Comparison of ENCODE assay signal across 14 cellular contexts in genomic region chr6:170405311-170405975, GRCh38.
DNase-seq lines count a peak whose midpoint lies in the region; ATAC-seq and TF ChIP-seq lines count a peak whose summit lies in the region.
"Had no signal": no experiment of that assay in that cellular context is flagged by ENCODE, and none has a peak within 500 bp of the region (broad histone marks: within the 10 kb centered on the region; RNA-seq: fewer than 3 reads in every experiment).

No MANE protein-coding gene starts in this region.

- no peaks in the 10 kb centered on the region for H3K9me3 ChIP-seq in CD4-positive, CD25-positive, alpha-beta regulatory T cell (ENCODE audit: control insufficient read depth in 2 of 2, low read length in 2 of 2)
- no peaks in the 10 kb centered on the region for H3K9me3 ChIP-seq in MG63
- no peaks in the 10 kb centered on the region for H3K9me3 ChIP-seq in transverse colon
- peaks cover 0 to 5% of the 10 kb centered on the region in 2 donors for H3K9me3 ChIP-seq in ascending aorta

- H3K79me2 ChIP-seq in mesendoderm (ENCODE audit: control insufficient read depth, insufficient read depth, low read length), result no peaks in the 10 kb centered on the region

- H3K9ac ChIP-seq in mesendoderm (ENCODE audit: low read length), result no peak overlapping the region

- no peak overlapping the region for H3K56ac ChIP-seq in mesendoderm (ENCODE audit: low read length)

- H2BK5ac ChIP-seq in mesendoderm (ENCODE audit: low read length), result no peak overlapping the region

- intact Hi-C loops in transverse colon (cut with DNase I; ENCODE audit: low total_unique reads) (no loop called here), ascending aorta (cut with DNase I) (no loop called here)

- in situ Hi-C loops in transverse colon (cut with MboI; ENCODE audit: low pct_ligation_motif_present in 1 of 4, low pct_unique_long_range_greater_than_20kb in 1 of 4, low sequenced_read_pairs in 3 of 4), result no loop called here

- no peak overlapping the region for H3K4me3 Mint-ChIP-seq in CD4-positive, CD25-positive, alpha-beta regulatory T cell
- H3K4me3 Mint-ChIP-seq in central memory CD8-positive, alpha-beta T cell, result no peak overlapping the region
- H3K4me3 Mint-ChIP-seq: activated CD8-positive, alpha-beta T cell treated with anti-CD3 and anti-CD28 coated beads for 36 hours had no signal

- H3K9me3 Mint-ChIP-seq in CD4-positive, CD25-positive, alpha-beta regulatory T cell, result peaks cover 0 to 2% (median 0%) of the 10 kb centered on the region in 7 donors
- H3K9me3 Mint-ChIP-seq in central memory CD8-positive, alpha-beta T cell, result no peaks in the 10 kb centered on the region

- H3K23ac ChIP-seq in mesendoderm (ENCODE audit: low read length), result no peak overlapping the region

- no peak overlapping the region for H4K8ac ChIP-seq in mesendoderm (ENCODE audit: low read depth, low read length)

- H3K4me1 Mint-ChIP-seq in CD4-positive, CD25-positive, alpha-beta regulatory T cell, result peaks cover 0 to 2% (median 0%) of the 10 kb centered on the region in 4 donors
- H3K4me1 Mint-ChIP-seq in central memory CD8-positive, alpha-beta T cell, result no peaks in the 10 kb centered on the region

- no peak for DNase-seq in CD4-positive, CD25-positive, alpha-beta regulatory T cell
- DNase-seq in MG63 (peak; percentile 40), mesendoderm (peak; percentile 42), transverse colon (no peak), ascending aorta (ENCODE audit: low spot score in 2 of 2) (no peak)
- DNase-seq in central memory CD8-positive, alpha-beta T cell (ENCODE audit: low spot score in 2 of 2), result no peak
- DNase-seq: activated CD8-positive, alpha-beta T cell treated with anti-CD3 and anti-CD28 coated beads for 36 hours; Calu3; NCI-H2107; SIG-M5 had no signal

- WGBS in mesendoderm (ENCODE audit: extremely low coverage, insufficient coverage, low lambda C conversion rate), result no CpG with 5 or more reads among the region's 8 CpGs
- 76 to 93% methylated on average over 6 to 8 of the region's 8 CpGs for whole genome bisulfite sequencing in transverse colon (ENCODE audit: low coverage in 1 of 2), 2 donors

- H3K4me1 ChIP-seq in CD4-positive, CD25-positive, alpha-beta regulatory T cell (ENCODE audit: control insufficient read depth, insufficient read depth, low read length, poor library complexity, severe bottlenecking), result no peaks in the 10 kb centered on the region
- H3K4me1 ChIP-seq in mesendoderm (ENCODE audit: control insufficient read depth, low read depth, low read length), result peaks cover 12% of the 10 kb centered on the region
- no peaks in the 10 kb centered on the region for H3K4me1 ChIP-seq in transverse colon
- no peaks in the 10 kb centered on the region for H3K4me1 ChIP-seq in ascending aorta

- H2AK5ac ChIP-seq in mesendoderm (ENCODE audit: low read length), result no peak overlapping the region

- TF ChIP-seq EP300 in transverse colon (IDR thresholded peaks at IDR 0.05; ENCODE audit: low read depth), result no peak

- H4K5ac ChIP-seq in mesendoderm (ENCODE audit: low read length), result no peak overlapping the region

- H3K27me3 Mint-ChIP-seq in CD4-positive, CD25-positive, alpha-beta regulatory T cell, result no peaks in the 10 kb centered on the region
- H3K27me3 Mint-ChIP-seq in central memory CD8-positive, alpha-beta T cell, result no peaks in the 10 kb centered on the region
- H3K27me3 Mint-ChIP-seq: activated CD8-positive, alpha-beta T cell treated with anti-CD3 and anti-CD28 coated beads for 36 hours; progenitor cell of endocrine pancreas had no signal

- H3K27ac Mint-ChIP-seq in CD4-positive, CD25-positive, alpha-beta regulatory T cell, result peak overlapping the region in 2 of 3 donors; percentile 53 to 61
- peak overlapping the region; percentile 50 for H3K27ac Mint-ChIP-seq in central memory CD8-positive, alpha-beta T cell (ENCODE audit: low read depth)
- H3K27ac Mint-ChIP-seq: progenitor cell of endocrine pancreas had no signal

- ATAC-seq in CD4-positive, CD25-positive, alpha-beta regulatory T cell (ENCODE audit: low read depth in 2 of 2), result no peak
- no peak for ATAC-seq in central memory CD8-positive, alpha-beta T cell (replicated peaks; ENCODE audit: extremely low read depth, poor library complexity, severe bottlenecking)
- ATAC-seq in HG03432 (IDR thresholded peaks at IDR 0.05; ENCODE audit: unreplicated experiment), result no peak
- ATAC-seq in GM21723 (IDR thresholded peaks at IDR 0.05; ENCODE audit: unreplicated experiment), result no peak
- ATAC-seq: activated CD8-positive, alpha-beta T cell treated with anti-CD3 and anti-CD28 coated beads for 36 hours; HCT116 had no signal

- no peak overlapping the region for H2BK15ac ChIP-seq in mesendoderm (replicated peaks; ENCODE audit: low read depth)

- H3K36me3 ChIP-seq in CD4-positive, CD25-positive, alpha-beta regulatory T cell (ENCODE audit: control insufficient read depth, insufficient read depth, low read length), result peaks cover 56% of the 10 kb centered on the region
- H3K36me3 ChIP-seq in MG63, result peaks cover 22% of the 10 kb centered on the region
- peaks cover 2% of the 10 kb centered on the region for H3K36me3 ChIP-seq in mesendoderm (ENCODE audit: control insufficient read depth, insufficient read depth, low read length)
- peaks cover 0 to 21% (median 5%) of the 10 kb centered on the region in 4 donors for H3K36me3 ChIP-seq in transverse colon
- H3K36me3 ChIP-seq in ascending aorta, result peaks cover 43 to 48% of the 10 kb centered on the region in 2 donors

- H3K27me3 ChIP-seq in CD4-positive, CD25-positive, alpha-beta regulatory T cell (ENCODE audit: control insufficient read depth, insufficient read depth, low read length), result no peaks in the 10 kb centered on the region
- H3K27me3 ChIP-seq in MG63, result no peaks in the 10 kb centered on the region
- no peaks in the 10 kb centered on the region for H3K27me3 ChIP-seq in mesendoderm (ENCODE audit: insufficient read depth, low read length, poor library complexity)
- no peaks in the 10 kb centered on the region for H3K27me3 ChIP-seq in transverse colon
- H3K27me3 ChIP-seq in ascending aorta, result no peaks in the 10 kb centered on the region

- TF ChIP-seq CTCF in transverse colon (IDR thresholded peaks at IDR 0.05) (no peak), ascending aorta (IDR thresholded peaks at IDR 0.05) (no peak)

- H2BK120ac ChIP-seq in mesendoderm (ENCODE audit: low read depth, low read length), result no peak overlapping the region

- no peak overlapping the region for H3K18ac ChIP-seq in mesendoderm (ENCODE audit: low read length)

- no peak overlapping the region for H3K4ac ChIP-seq in mesendoderm (ENCODE audit: low read depth, low read length)

- no peaks in the 10 kb centered on the region for H3K79me1 ChIP-seq in mesendoderm (ENCODE audit: low read length)

- H3K27ac ChIP-seq in CD4-positive, CD25-positive, alpha-beta regulatory T cell (ENCODE audit: insufficient read depth, low read length, poor library complexity, severe bottlenecking), result no peak overlapping the region
- H3K27ac ChIP-seq in mesendoderm (ENCODE audit: low read depth, low read length) (no peak overlapping the region), transverse colon (no peak overlapping the region), ascending aorta (no peak overlapping the region)

- peaks cover 50% of the 10 kb centered on the region for H3K36me3 Mint-ChIP-seq in CD4-positive, CD25-positive, alpha-beta regulatory T cell
- peaks cover 18% of the 10 kb centered on the region for H3K36me3 Mint-ChIP-seq in central memory CD8-positive, alpha-beta T cell (ENCODE audit: insufficient read depth)

- TF ChIP-seq POLR2A in transverse colon (IDR thresholded peaks at IDR 0.05), result no peak

- H3K4me2 ChIP-seq in mesendoderm (ENCODE audit: low read length), result no peak overlapping the region

- no peak overlapping the region for H3K4me3 ChIP-seq in CD4-positive, CD25-positive, alpha-beta regulatory T cell (ENCODE audit: low read depth, low read length)
- H3K4me3 ChIP-seq in MG63 (no peak overlapping the region), mesendoderm (ENCODE audit: low read length) (no peak overlapping the region), transverse colon (no peak overlapping the region), ascending aorta (no peak overlapping the region)

Comparison
In these comparisons a context has a peak if more than half of its experiments do, and no peak if none do; other contexts are left out.
1. DNase-seq: peak in MG63 (single experiment) and mesendoderm (single experiment); none in CD4-positive, CD25-positive, alpha-beta regulatory T cell (0 of 3), central memory CD8-positive, alpha-beta T cell (0 of 2), transverse colon (single experiment) and ascending aorta (0 of 2).